2 cellular contexts compared by ENCODE assay signal in the genomic region with DNA sequence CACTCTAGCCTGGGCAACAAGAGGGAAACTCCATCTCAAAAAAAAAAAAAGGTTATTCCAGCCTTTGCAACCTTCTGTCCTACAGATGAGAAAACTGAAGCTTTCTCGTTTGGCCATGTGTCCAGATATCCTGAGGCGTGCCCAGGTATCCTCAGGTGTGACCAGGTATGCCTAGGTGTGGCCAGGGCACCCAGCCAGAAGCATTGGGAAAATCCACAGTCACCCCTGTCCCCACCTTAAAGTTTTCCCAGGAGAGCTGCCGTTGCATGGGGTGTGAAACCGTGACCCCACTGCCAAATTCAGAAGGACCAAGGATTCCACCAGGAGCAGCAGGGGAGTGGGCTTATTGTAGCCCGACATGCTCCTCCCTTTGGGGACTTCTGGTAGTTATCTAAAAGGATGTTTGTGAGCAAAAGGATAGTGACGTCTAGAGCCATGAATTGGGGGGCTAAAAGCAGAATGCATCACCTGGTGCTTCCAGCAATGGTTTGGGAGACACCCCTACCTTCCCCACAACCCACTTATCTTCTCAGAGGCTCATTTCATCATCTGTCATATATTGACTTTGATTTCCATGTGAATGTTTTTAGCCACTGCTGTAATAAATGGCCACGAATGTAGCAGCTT.
TF ChIP-seq lines count a peak whose summit lies in the region.

No MANE protein-coding gene starts in this region.

TF ChIP-seq in K562, 482 proteins besides CTCF, POLR2A, EP300 and RAD21:
- TF ChIP-seq PRDM10 (IDR thresholded peaks at IDR 0.05; ENCODE audit: partially characterized antibody) (peak; percentile 93), ZEB2 (IDR thresholded peaks at IDR 0.05) (0 out of 2 replicates have a peak, but pooled peaks have one; percentile 12), VEZF1 (CRISPR knock-in tag; IDR thresholded peaks at IDR 0.05) (no peak)

TF ChIP-seq in HEK293T, 16 proteins besides CTCF, POLR2A, EP300 and RAD21 (continued from another document):
- TF ChIP-seq, protein P1, sequence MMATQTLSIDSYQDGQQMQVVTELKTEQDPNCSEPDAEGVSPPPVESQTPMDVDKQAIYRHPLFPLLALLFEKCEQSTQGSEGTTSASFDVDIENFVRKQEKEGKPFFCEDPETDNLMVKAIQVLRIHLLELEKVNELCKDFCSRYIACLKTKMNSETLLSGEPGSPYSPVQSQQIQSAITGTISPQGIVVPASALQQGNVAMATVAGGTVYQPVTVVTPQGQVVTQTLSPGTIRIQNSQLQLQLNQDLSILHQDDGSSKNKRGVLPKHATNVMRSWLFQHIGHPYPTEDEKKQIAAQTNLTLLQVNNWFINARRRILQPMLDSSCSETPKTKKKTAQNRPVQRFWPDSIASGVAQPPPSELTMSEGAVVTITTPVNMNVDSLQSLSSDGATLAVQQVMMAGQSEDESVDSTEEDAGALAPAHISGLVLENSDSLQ (IDR thresholded peaks at IDR 0.05): no peak
- TF ChIP-seq L3MBTL2 (conservative IDR thresholded peaks at IDR 0.05): no peak
- TF ChIP-seq ZNF384 (IDR thresholded peaks at IDR 0.05): no peak
- TF ChIP-seq SP1 (IDR thresholded peaks at IDR 0.05): no peak
- TF ChIP-seq HDGF (IDR thresholded peaks at IDR 0.05; ENCODE audit: borderline replicate concordance): no peak
- no peak for TF ChIP-seq SUZ12 (IDR thresholded peaks at IDR 0.05)
- TF ChIP-seq FOXM1 (IDR thresholded peaks at IDR 0.05; ENCODE audit: borderline replicate concordance): no peak
- no peak for TF ChIP-seq TARDBP (IDR thresholded peaks at IDR 0.05)
- TF ChIP-seq ELF4 (IDR thresholded peaks at IDR 0.05): no peak
- TF ChIP-seq BHLHE40 (IDR thresholded peaks at IDR 0.05; ENCODE audit: borderline replicate concordance): no peak
- no peak for TF ChIP-seq ARNT (IDR thresholded peaks at IDR 0.05)
